ENCODE assay signal across 13 cellular contexts in genomic region chrX:30649859-30650258, GRCh38. TPM values are rescaled to one million over a fixed set of nuclear protein-coding genes. Genes with fewer than 3 reads are reported as not detected.
DNase-seq lines count a peak whose midpoint lies in the region; ATAC-seq, FAIRE-seq and TF ChIP-seq lines count a peak whose summit lies in the region.
"Had no signal": no experiment of that assay in that cellular context is flagged by ENCODE, and none has a peak within 500 bp of the region (broad histone marks: within the 10 kb centered on the region; RNA-seq: fewer than 3 reads in every experiment).

No MANE protein-coding gene starts in this region.

- no peaks in the 10 kb centered on the region for H3K27me3 Mint-ChIP-seq in activated naive CD4-positive, alpha-beta T cell treated with anti-CD3 and anti-CD28 coated beads, Interleukin-2, amount 10 ng/mL, durations not matched to agents 7 days and 5 days
- no peaks in the 10 kb centered on the region for H3K27me3 Mint-ChIP-seq in stimulated activated naive CD8-positive, alpha-beta T cell treated with anti-CD3 and anti-CD28 coated beads, Interleukin-15, amount 100 ng/mL, for 72 hours

- H3K27me3 ChIP-seq in GM12878 (replicated peaks in 1 of 2; ENCODE audit: control insufficient read depth in 2 of 2, insufficient read depth in 2 of 2, low read length in 1 of 2) = no peaks in the 10 kb centered on the region
- H3K27me3 ChIP-seq in A673 (replicated peaks; ENCODE audit: insufficient read depth, low read depth, low read length, poor library complexity) = no peaks in the 10 kb centered on the region
- H3K27me3 ChIP-seq: body of pancreas, ovary had no signal

- H3K79me2 ChIP-seq in GM12878 (ENCODE audit: control insufficient read depth, insufficient read depth, low read length) = peaks cover 8% of the 10 kb centered on the region

- in situ Hi-C loops in GM12878 (cut with MboI) = no loop called here

- no peak overlapping the region for H3K27ac ChIP-seq in GM12878 (ENCODE audit: control insufficient read depth, insufficient read depth)
- no peak overlapping the region for H3K27ac ChIP-seq in A673 (ENCODE audit: low read depth, low read length, poor library complexity, severe bottlenecking)
- H3K27ac ChIP-seq: ovary had no signal

- POLR2A ChIA-PET in GM12878 (lab: Charles Lee) = no interaction called here
- POLR2A ChIA-PET in A673 (lab: Charles Lee; ENCODE audit: low non-redundant PET) = no interaction called here

- BruUV-seq in GM12878 (replicated peaks; lab: Mats Ljungman, UMichigan) (no TSS peak), A673 (replicated peaks; lab: Mats Ljungman, UMichigan) (no TSS peak)

- WGBS in GM12878 (ENCODE audit: insufficient coverage, insufficient replicate concordance, low lambda C conversion rate, missing lambda C conversion rate) = 0% methylated on average over 2 of the region's 2 CpGs

- H3K4me3 ChIP-seq in Jurkat, Clone E6-1 (ENCODE audit: low read length) = no peak overlapping the region
- H3K4me3 ChIP-seq in GM12878 = no peak overlapping the region
- no peak overlapping the region for H3K4me3 ChIP-seq in A673 (ENCODE audit: low read depth, low read length, poor library complexity, severe bottlenecking)
- H3K4me3 ChIP-seq: body of pancreas, ovary had no signal

- intact Hi-C loops in GM12878 (cut with micrococcal nuclease; ENCODE audit: unreplicated experiment) (loop anchor here (5.0 kb wide), 2 partner anchors 172 to 237 kb away; partner anchors contain the start of gene TAB3), A673 (cut with micrococcal nuclease; ENCODE audit: unreplicated experiment) (no loop called here)

- H2AFZ ChIP-seq in GM12878 (ENCODE audit: control insufficient read depth, low read depth, low read length) = peak overlapping the region; percentile 41

- no peak for DNase-seq in activated naive CD4-positive, alpha-beta T cell treated with anti-CD3 and anti-CD28 coated beads, Interleukin-2, amount 10 ng/mL, durations not matched to agents 7 days and 5 days
- no peak for DNase-seq in activated naive CD4-positive, alpha-beta T cell treated with anti-CD3 and anti-CD28 coated beads, Interleukin-2, amount 50 U/mL, for 16 hours
- DNase-seq in Jurkat, Clone E6-1 (ENCODE audit: low read depth, low spot score) = peak; percentile 3
- DNase-seq in GM12878 (ENCODE audit: low read depth, low spot score) (no peak), A673 (ENCODE audit: low spot score) (no peak)
- peak in 1 of 2 donors; percentile 40 for DNase-seq in stimulated activated naive CD8-positive, alpha-beta T cell treated with anti-CD3 and anti-CD28 coated beads, Interleukin-15, amount 100 ng/mL, for 72 hours
- DNase-seq: activated CD4-positive, CD25-positive, alpha-beta regulatory T cell; body of pancreas; NCI-H1417; ovary had no signal

- RAD21 ChIA-PET in GM12878 (lab: Charles Lee; ENCODE audit: unreplicated experiment) = interaction anchor here (1.3 kb wide), 1 partner anchor 11 kb away, joined by 5 read pairs; no protein-coding TSS in a partner anchor

- no peaks in the 10 kb centered on the region; the same call in 1 of the 2 replicates for H3K4me1 ChIP-seq in GM12878 (ENCODE audit: control insufficient read depth, insufficient read depth, low read length)
- H3K4me1 ChIP-seq in A673 (ENCODE audit: insufficient read depth, low read length, poor library complexity, severe bottlenecking) = no peaks in the 10 kb centered on the region
- H3K4me1 ChIP-seq: body of pancreas had no signal

- no peaks in the 10 kb centered on the region for H3K9me3 Mint-ChIP-seq in activated naive CD4-positive, alpha-beta T cell treated with anti-CD3 and anti-CD28 coated beads, Interleukin-2, amount 10 ng/mL, durations not matched to agents 7 days and 5 days
- no peaks in the 10 kb centered on the region for H3K9me3 Mint-ChIP-seq in stimulated activated naive CD8-positive, alpha-beta T cell treated with anti-CD3 and anti-CD28 coated beads, Interleukin-15, amount 100 ng/mL, for 72 hours

- H3K9me3 ChIP-seq in GM12878 (replicated peaks; ENCODE audit: control insufficient read depth, insufficient read depth, low read length) = no peaks in the 10 kb centered on the region
- no peaks in the 10 kb centered on the region for H3K9me3 ChIP-seq in A673 (ENCODE audit: low read depth, low read length, poor library complexity, severe bottlenecking)
- H3K9me3 ChIP-seq: body of pancreas, ovary had no signal

- SMC1A ChIA-PET in GM12878 (lab: Charles Lee; ENCODE audit: uncharacterized antibody, unreplicated experiment) = interaction anchor here (1.1 to 1.4 kb wide), 3 partner anchors 15 to 85 kb away, joined by 3 to 4 read pairs (median 4); no protein-coding TSS in a partner anchor

- H3K4me3 Mint-ChIP-seq in activated naive CD4-positive, alpha-beta T cell treated with anti-CD3 and anti-CD28 coated beads, Interleukin-2, amount 10 ng/mL, durations not matched to agents 7 days and 5 days = no peak overlapping the region
- peak overlapping the region; percentile 45 to 49 for H3K4me3 Mint-ChIP-seq in stimulated activated naive CD8-positive, alpha-beta T cell treated with anti-CD3 and anti-CD28 coated beads, Interleukin-15, amount 100 ng/mL, for 72 hours

- no peak for TF ChIP-seq POLR2A in GM12878 (IDR thresholded peaks at IDR 0.05; ENCODE audit: low read depth, low read length)

- ATAC-seq in GM12878 = peak; percentile 50
- ATAC-seq in stimulated activated naive CD8-positive, alpha-beta T cell treated with anti-CD3 and anti-CD28 coated beads, Interleukin-15, amount 100 ng/mL, for 72 hours = peak; percentile 78
- no peak for ATAC-seq in GM21737 (IDR thresholded peaks at IDR 0.05; ENCODE audit: unreplicated experiment)
- ATAC-seq in HG03460 (IDR thresholded peaks at IDR 0.05; ENCODE audit: unreplicated experiment) = no peak
- ATAC-seq: body of pancreas had no signal

- TF ChIP-seq EP300 in GM12878 (IDR thresholded peaks at IDR 0.05; ENCODE audit: borderline replicate concordance in 1 of 2, control insufficient read depth in 1 of 2, low read depth in 2 of 2, low read length in 2 of 2) = no peak

- no peak for TF ChIP-seq CTCF in GM12878 (IDR thresholded peaks at IDR 0.05 in 2 of 3, conservative IDR thresholded peaks at IDR 0.05 in 1 of 3; ENCODE audit: control insufficient read depth in 2 of 3, extremely low read depth in 1 of 3, insufficient read depth in 1 of 3, low read depth in 3 of 3, low read length in 3 of 3)
- no peak for TF ChIP-seq CTCF in A673 (conservative IDR thresholded peaks at IDR 0.05; ENCODE audit: low read depth, low read length)

- CTCF ChIA-PET in activated naive CD4-positive, alpha-beta T cell treated with anti-CD3 and anti-CD28 coated beads, Interleukin-2, amount 10 ng/mL, durations not matched to agents 7 days and 5 days (lab: Charles Lee) = interaction anchor here (1.2 kb wide), 1 partner anchor 64 kb away, joined by 3 read pairs; no protein-coding TSS in a partner anchor
- CTCF ChIA-PET in GM12878 (lab: Yijun Ruan, JAX) (interaction anchor here (0.6 to 1.4 kb wide), 4 partner anchors 11 to 86 kb away, joined by 3 to 5 read pairs (median 3); no protein-coding TSS in a partner anchor), A673 (lab: Charles Lee) (no interaction called here)

- TF ChIP-seq RAD21 in GM12878 (IDR thresholded peaks at IDR 0.05; ENCODE audit: insufficient read depth, low read depth, low read length) = no peak

- H3K9ac ChIP-seq in GM12878 (ENCODE audit: control insufficient read depth, insufficient read depth, low read length) = no peak overlapping the region

- no peak for FAIRE-seq in GM12878 (lab: Jason Lieb, UNC)
- FAIRE-seq: keratinocyte had no signal

- H3K36me3 ChIP-seq in GM12878 (ENCODE audit: control insufficient read depth in 2 of 2, insufficient read depth in 2 of 2, low read length in 1 of 2) (no peaks in the 10 kb centered on the region), A673 (ENCODE audit: insufficient read depth, low read length, poor library complexity, severe bottlenecking) (no peaks in the 10 kb centered on the region)
- H3K36me3 ChIP-seq: ovary had no signal

- H3K4me2 ChIP-seq in GM12878 (ENCODE audit: control insufficient read depth, insufficient read depth) = no peak overlapping the region

- no peaks in the 10 kb centered on the region for H3K36me3 Mint-ChIP-seq in activated naive CD4-positive, alpha-beta T cell treated with anti-CD3 and anti-CD28 coated beads, Interleukin-2, amount 10 ng/mL, durations not matched to agents 7 days and 5 days

- H4K20me1 ChIP-seq in GM12878 (ENCODE audit: control insufficient read depth, insufficient read depth) = no peaks in the 10 kb centered on the region

- peak overlapping the region; percentile 89 for H3K27ac Mint-ChIP-seq in activated naive CD4-positive, alpha-beta T cell treated with anti-CD3 and anti-CD28 coated beads, Interleukin-2, amount 10 ng/mL, durations not matched to agents 7 days and 5 days
- H3K27ac Mint-ChIP-seq in stimulated activated naive CD8-positive, alpha-beta T cell treated with anti-CD3 and anti-CD28 coated beads, Interleukin-15, amount 100 ng/mL, for 72 hours = peak overlapping the region; percentile 99

- H3K4me1 Mint-ChIP-seq in activated naive CD4-positive, alpha-beta T cell treated with anti-CD3 and anti-CD28 coated beads, Interleukin-2, amount 10 ng/mL, durations not matched to agents 7 days and 5 days = peaks cover 33% of the 10 kb centered on the region
- peaks cover 33% of the 10 kb centered on the region for H3K4me1 Mint-ChIP-seq in stimulated activated naive CD8-positive, alpha-beta T cell treated with anti-CD3 and anti-CD28 coated beads, Interleukin-15, amount 100 ng/mL, for 72 hours

TF ChIP-seq in GM12878, 131 proteins besides CTCF, POLR2A, EP300 and RAD21 (continues in another document):
- peak in 1 of 2 experiments; percentile 27; a peak in 1 of 4 replicates for TF ChIP-seq IKZF2 (IDR thresholded peaks at IDR 0.05)
- TF ChIP-seq CREM (IDR thresholded peaks at IDR 0.05; ENCODE audit: low read depth) = 0 out of 2 replicates have a peak, but pooled peaks have one; percentile 25

RNA-seq across cellular contexts. Expression of gene GK, which starts 3.4 kb away (rescaled TPM):
- polyA plus RNA-seq in Jurkat, Clone E6-1 (2012; ENCODE audit: insufficient read depth, insufficient read length) = 7.2 TPM
- 13.3 and 14.2 TPM in 2 replicates for total RNA-seq in GM12878 (2013; cell fraction: nucleolus; rRNA removed)
- total RNA-seq in GM12878 (2014; rRNA removed) = 8.9 and 11.7 TPM in 2 replicates
- 11.8 and 12.1 TPM in 2 replicates for total RNA-seq in GM12878 (2014; rRNA removed; fragmentation: Illumina TruSeq; extraction: Trizol)
- total RNA-seq in GM12878 (2021) = 10.5 and 11.2 TPM in 2 replicates
- 4.5 TPM for polyA plus RNA-seq in GM12878 (2011; ENCODE audit: low read depth)
- polyA plus RNA-seq in GM12878 (2011; rRNA removed) = 11.2 and 15.5 TPM in 2 replicates
- 4.4 and 4.5 TPM in 2 replicates for polyA plus RNA-seq in GM12878 (2011; cell fraction: cytosol; rRNA removed)
- 10.1 and 10.3 TPM in 2 replicates for polyA plus RNA-seq in GM12878 (2011; cell fraction: nucleus; rRNA removed)
- 7.0 and 7.9 TPM in 2 replicates for polyA plus RNA-seq in GM12878 (2012)
- 9.0 and 12.0 TPM in 2 replicates for polyA plus RNA-seq in GM12878 (2014; fragmentation: Illumina TruSeq; extraction: Trizol)
- 1 to 10 TPM; 6.3 to 8.5 TPM for polyA plus RNA-seq in GM12878 (2014; fragmentation: Nextera tagmentation; extraction: Ambion mirVana)
- polyA plus RNA-seq in GM12878 (2014; rRNA removed) = 8.8 and 11.0 TPM in 2 replicates
- polyA plus RNA-seq in GM12878 (2016; fragmentation: Nextera tagmentation; extraction: Ambion mirVana) = 10 to 100 TPM; 20.8 to 22.3 TPM
- polyA minus RNA-seq in GM12878 (2011; rRNA and poly(A)+ RNA removed) = 8.0 and 12.6 TPM in 2 replicates
- 2.1 and 4.2 TPM in 2 replicates for polyA minus RNA-seq in GM12878 (2011; cell fraction: cytosol; rRNA and poly(A)+ RNA removed)
- polyA minus RNA-seq in GM12878 (2011; cell fraction: nucleus; rRNA and poly(A)+ RNA removed) = 7.7 and 10.3 TPM in 2 replicates
- 6.3 and 7.4 TPM in 2 replicates for total RNA-seq in A673 (2021)

Comparison
In these comparisons a context has a peak if more than half of its experiments do, and no peak if none do; other contexts are left out.
1. ATAC-seq: peak in GM12878 (single experiment) and stimulated activated naive CD8-positive, alpha-beta T cell treated with anti-CD3 and anti-CD28 coated beads, Interleukin-15, amount 100 ng/mL, for 72 hours (single experiment); none in GM21737 (single experiment) and HG03460 (single experiment).